ENCODE assay signal across 13 cellular contexts in genomic region chr17:36933174-36934143, GRCh38. TPM values are rescaled to one million over a fixed set of nuclear protein-coding genes. Genes with fewer than 3 reads are reported as not detected.
DNase-seq lines count a peak whose midpoint lies in the region; ATAC-seq, FAIRE-seq and TF ChIP-seq lines count a peak whose summit lies in the region.
"Had no signal": no experiment of that assay in that cellular context is flagged by ENCODE, and none has a peak within 500 bp of the region (broad histone marks: within the 10 kb centered on the region; RNA-seq: fewer than 3 reads in every experiment).

No MANE protein-coding gene starts in this region.

- H3K27ac ChIP-seq in cardiac muscle cell (no peak overlapping the region), astrocyte (ENCODE audit: low read depth, low read length) (no peak overlapping the region)
- H3K27ac ChIP-seq: C4-2B had no signal

- H3K4me3 Mint-ChIP-seq in astrocyte (ENCODE audit: unreplicated experiment) (peak overlapping the region; percentile 79), memory B cell (no peak overlapping the region), type B pancreatic cell (peak overlapping the region; percentile 74)

- H3K4me3 ChIP-seq in cardiac muscle cell (peak overlapping the region; percentile 42), astrocyte (ENCODE audit: insufficient read depth, low read depth, low read length) (peak overlapping the region; percentile 20)
- H3K4me3 ChIP-seq: lung had no signal

- H2AFZ ChIP-seq in astrocyte (ENCODE audit: low read depth, low read length) = no peak overlapping the region

- intact Hi-C loops in left ventricle myocardium superior (cut with micrococcal nuclease) = no loop called here

- H3K27ac Mint-ChIP-seq in astrocyte (ENCODE audit: unreplicated experiment) (peak overlapping the region; percentile 87), memory B cell (peak overlapping the region; percentile 37), type B pancreatic cell (no peak overlapping the region)

- ATAC-seq in left ventricle myocardium superior (no peak), memory B cell (ENCODE audit: low read depth) (no peak)
- no peak for ATAC-seq in activated CD4-positive, CD25-positive, alpha-beta regulatory T cell treated with anti-CD3 and anti-CD28 coated beads, Interleukin-2, amount 50 U/mL, for 24 hours
- ATAC-seq: PC-3 had no signal

- no peaks in the 10 kb centered on the region for H3K79me2 ChIP-seq in astrocyte (ENCODE audit: insufficient read depth, low read length)

- DNase-seq in cardiac muscle cell (ENCODE audit: low read depth in 1 of 2, low spot score in 1 of 2) (no peak), left ventricle myocardium superior (no peak), astrocyte (ENCODE audit: low read depth) (no peak), memory B cell (ENCODE audit: low spot score in 2 of 2) (peak in 1 of 2 donors; percentile 16), type B pancreatic cell (ENCODE audit: extremely low spot score, unreplicated experiment) (no peak), hypothalamus (lab: John Stamatoyannopoulos, UW) (no peak), NCI-H1092 treated with DMSO at 0.1 percent for 48 hours (lab: John Stamatoyannopoulos, UW) (no peak)
- DNase-seq: effector CD4-positive, alpha-beta T cell; PC-3; stimulated activated CD4-positive, alpha-beta T cell treated with anti-CD3 and anti-CD28 coated beads, Interleukin-4, amount 100 ng/mL, for 24 hours had no signal

- no peak for FAIRE-seq in astrocyte (lab: Jason Lieb, UNC)

- peaks cover 16% of the 10 kb centered on the region for H3K9me3 Mint-ChIP-seq in astrocyte (ENCODE audit: unreplicated experiment)
- no peaks in the 10 kb centered on the region for H3K9me3 Mint-ChIP-seq in memory B cell
- no peaks in the 10 kb centered on the region for H3K9me3 Mint-ChIP-seq in type B pancreatic cell

- H3K9me3 ChIP-seq in cardiac muscle cell (ENCODE audit: low read depth) = no peaks in the 10 kb centered on the region
- H3K9me3 ChIP-seq in astrocyte (ENCODE audit: insufficient read depth, low read depth, low read length) = peaks cover 3% of the 10 kb centered on the region

- no peak overlapping the region for H3K9ac ChIP-seq in astrocyte (ENCODE audit: low read length)

- H4K20me1 ChIP-seq in astrocyte (ENCODE audit: insufficient read depth, low read length) = peaks cover 31% of the 10 kb centered on the region

- H3K36me3 Mint-ChIP-seq in astrocyte (ENCODE audit: low read depth, unreplicated experiment) (peaks cover 12% of the 10 kb centered on the region), memory B cell (peaks cover 2% of the 10 kb centered on the region), type B pancreatic cell (no peaks in the 10 kb centered on the region)

- peaks cover 38% of the 10 kb centered on the region for H3K4me1 ChIP-seq in cardiac muscle cell (ENCODE audit: low read depth)
- H3K4me1 ChIP-seq in astrocyte (ENCODE audit: insufficient read depth, low read length) = peaks cover 27% of the 10 kb centered on the region

- H3K4me1 Mint-ChIP-seq in astrocyte (ENCODE audit: low read depth, unreplicated experiment) (peaks cover 20% of the 10 kb centered on the region), memory B cell (peaks cover 38% of the 10 kb centered on the region), type B pancreatic cell (ENCODE audit: unreplicated experiment) (peaks cover 52% of the 10 kb centered on the region)

- no peak for TF ChIP-seq CTCF in cardiac muscle cell (IDR thresholded peaks at IDR 0.05; ENCODE audit: low read depth, low read length)
- TF ChIP-seq CTCF in astrocyte (IDR thresholded peaks at IDR 0.05; ENCODE audit: insufficient read depth, low read depth, low read length) = no peak
- no peak for TF ChIP-seq CTCF in type B pancreatic cell (conservative IDR thresholded peaks at IDR 0.05)

- peaks cover 95% of the 10 kb centered on the region for H3K27me3 ChIP-seq in cardiac muscle cell
- H3K27me3 ChIP-seq in astrocyte (ENCODE audit: insufficient read depth, low read length) = peaks cover 98% of the 10 kb centered on the region

- H3K4me2 ChIP-seq in astrocyte (ENCODE audit: low read length) = peak overlapping the region; percentile 70

- H3K36me3 ChIP-seq in cardiac muscle cell = no peaks in the 10 kb centered on the region
- no peaks in the 10 kb centered on the region for H3K36me3 ChIP-seq in astrocyte (ENCODE audit: insufficient read depth, low read length)

- peaks cover 66% of the 10 kb centered on the region for H3K27me3 Mint-ChIP-seq in astrocyte (ENCODE audit: low read depth, unreplicated experiment)
- H3K27me3 Mint-ChIP-seq in memory B cell = peaks cover 39% of the 10 kb centered on the region
- H3K27me3 Mint-ChIP-seq in type B pancreatic cell = peaks cover 97% of the 10 kb centered on the region

RNA-seq across cellular contexts. Expression of gene LHX1, which starts 3.8 kb away (rescaled TPM):
- 4.1 and 5.8 TPM in 2 replicates for total RNA-seq in cardiac muscle cell
- 3.0 and 3.1 TPM in 2 replicates for polyA plus RNA-seq in cardiac muscle cell
- not detected for total RNA-seq in left ventricle myocardium superior
- total RNA-seq in astrocyte = 10.8 and 11.8 TPM in 2 replicates
- 1.7 and 2.7 TPM in 2 replicates for total RNA-seq in type B pancreatic cell (ENCODE audit: low replicate concordance)
- total RNA-seq: lung, PC-3 had no signal
- polyA plus RNA-seq: lung had no signal

RNA-seq across cellular contexts. Expression of gene AATF, which starts 15.3 kb away (rescaled TPM):
- total RNA-seq in cardiac muscle cell (24.3 and 50.2 TPM in 2 replicates), left ventricle myocardium superior (26.1 TPM), astrocyte (47.1 and 49.1 TPM in 2 replicates), type B pancreatic cell (ENCODE audit: low replicate concordance) (47.8 and 48.0 TPM in 2 replicates)
- 43.3 and 53.2 TPM in 2 replicates for polyA plus RNA-seq in cardiac muscle cell
